ENCODE assay signal across 8 cellular contexts in the genomic region with DNA sequence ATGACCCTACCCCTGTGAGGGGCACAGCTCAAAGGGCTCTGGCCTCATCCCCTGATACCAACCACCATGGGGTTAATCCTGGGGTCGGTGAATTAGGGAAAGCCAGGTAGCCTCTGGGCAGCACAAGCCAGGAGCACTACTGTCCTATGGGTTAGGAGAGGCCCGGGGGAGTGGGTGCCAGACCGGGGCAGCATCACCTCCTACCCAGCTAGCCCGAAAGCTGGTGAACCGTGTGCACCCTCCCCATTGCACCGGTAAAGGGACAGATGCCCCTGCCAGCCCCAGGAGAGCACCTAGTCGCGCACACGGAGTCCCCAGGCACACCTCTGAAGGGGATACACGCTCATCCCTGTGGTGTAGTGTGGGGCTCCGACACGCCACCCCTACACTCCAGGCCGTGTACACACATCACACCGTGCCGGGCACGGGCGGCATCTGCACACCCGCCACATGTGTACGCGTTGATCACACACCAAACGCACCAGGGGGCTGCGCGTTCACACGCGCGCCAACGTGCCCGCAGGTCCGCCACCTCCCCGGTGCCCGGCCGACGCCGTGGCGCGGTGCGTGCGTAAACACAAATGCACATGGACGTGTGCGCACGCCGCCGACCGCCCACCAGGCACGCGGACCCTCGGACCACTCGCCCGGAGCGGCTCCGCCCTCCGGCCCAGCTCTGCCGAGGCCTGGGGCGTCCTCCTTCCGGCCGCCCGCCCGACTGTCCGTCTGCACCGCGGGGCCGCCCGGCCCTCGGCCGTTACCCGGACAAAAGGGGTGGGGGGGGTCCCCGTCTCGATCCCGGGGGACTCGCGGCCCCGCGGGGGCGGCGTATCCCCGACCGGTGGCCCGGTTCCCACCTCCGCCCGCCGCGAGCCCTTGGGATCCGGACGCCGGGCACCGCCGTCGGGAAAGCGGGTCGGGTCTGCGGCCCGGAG. TPM values are rescaled to one million over a fixed set of nuclear protein-coding genes. Genes with fewer than 3 reads are reported as not detected.
A peak's percentile ranks its signal among the peaks of the same experiment; 100 is the strongest.
DNase-seq lines count a peak whose midpoint lies in the region; ATAC-seq and TF ChIP-seq lines count a peak whose summit lies in the region.

No MANE protein-coding gene starts in this region.

- ATAC-seq in heart right ventricle, result no peak
- ATAC-seq in GM18907 (IDR thresholded peaks at IDR 0.05; ENCODE audit: unreplicated experiment), result no peak
- ATAC-seq in HG02870 (IDR thresholded peaks at IDR 0.05; ENCODE audit: unreplicated experiment), result no peak
- no peak for ATAC-seq in HG02884 (IDR thresholded peaks at IDR 0.05; ENCODE audit: unreplicated experiment)

- peak overlapping the region; percentile 70 to 90 (median 86) for H3K4me3 ChIP-seq in heart right ventricle
- H3K4me3 ChIP-seq in skeletal muscle cell (ENCODE audit: low read depth, low read length), result peak overlapping the region; percentile 74

- POLR2A ChIA-PET in GM10248 (lab: Yijun Ruan, JAX), result no interaction called here

- H3K9me3 ChIP-seq in heart right ventricle, result no peaks in the 10 kb centered on the region

- peaks cover 13 to 67% (median 50%) of the 10 kb centered on the region in 9 donors for H3K4me1 ChIP-seq in heart right ventricle

- 1% methylated on average over 78 to 92 of the region's 92 CpGs for WGBS in heart right ventricle, 2 donors

- H3K36me3 ChIP-seq in heart right ventricle, result peaks cover 0 to 14% (median 4%) of the 10 kb centered on the region in 9 donors

- peak overlapping the region; percentile 65 to 100 (median 95) for H3K27ac ChIP-seq in heart right ventricle

- TF ChIP-seq CTCF in GM10248 (IDR thresholded peaks at IDR 0.05; ENCODE audit: control extremely low read depth, extremely low read depth, low read depth, missing control alignments) (no peak), heart right ventricle (IDR thresholded peaks at IDR 0.05) (no peak)

- no peaks in the 10 kb centered on the region for H3K27me3 ChIP-seq in heart right ventricle

- peak; percentile 60 for DNase-seq in GM10248 (ENCODE audit: extremely low spot score)
- peak; percentile 75 for DNase-seq in NCI-H146 (lab: John Stamatoyannopoulos, UW)
- peak; percentile 41 for DNase-seq in activated naive CD4-positive, alpha-beta T cell treated with Interleukin-2 at 50 U/mL for 16 hours
- peak in 1 of 2 donors; percentile 43 for DNase-seq in heart right ventricle
- peak; percentile 12 for DNase-seq in skeletal muscle cell (ENCODE audit: low read depth)

- CTCF ChIA-PET in GM10248 (lab: Yijun Ruan, JAX), result interaction anchor here (1.0 to 8.7 kb wide), 2 partner anchors 11 to 19 kb away, joined by 3 to 60 read pairs; partner anchors contain the start of gene MGRN1

- intact Hi-C loops in heart right ventricle (cut with DNase I), result no loop called here

RNA-seq across cellular contexts. Expression of gene UBALD1, which starts 0.8 kb away (rescaled TPM):
- 10 to 100 TPM; 14.7 to 34.4 (median 20.4) TPM for total RNA-seq in heart right ventricle
- 10 to 100 TPM; 19.4 to 39.4 TPM for polyA plus RNA-seq in heart right ventricle

RNA-seq across cellular contexts. Expression of gene MGRN1, which starts 10.7 kb away (rescaled TPM):
- total RNA-seq in heart right ventricle, result 10 to 100 TPM; 32.2 to 73.5 (median 42.9) TPM
- polyA plus RNA-seq in heart right ventricle, result 10 to 100 TPM; 19.2 to 20.3 TPM

RNA-seq across cellular contexts. Expression of gene C16orf96, which starts 57.8 kb away (rescaled TPM):
- under 1 TPM; 0.06 to 0.21 (median 0.09) TPM for total RNA-seq in heart right ventricle
- polyA plus RNA-seq in heart right ventricle, result under 1 TPM in 1 of 2 donors, not detected in 1; 0.01 TPM
